In genomic region chr1:169486281-169486904, GRCh38 we compare ENCODE assay signal across 8 cellular contexts. TPM values are rescaled to one million over a fixed set of nuclear protein-coding genes. Genes with fewer than 3 reads are reported as not detected.
DNase-seq lines count a peak whose midpoint lies in the region; ATAC-seq lines count a peak whose summit lies in the region.

No MANE protein-coding gene starts in this region.

- H3K27ac ChIP-seq in mucosa of rectum (ENCODE audit: low read depth in 2 of 2, low read length in 2 of 2), result peak overlapping the region; percentile 94

- peaks cover 43% of the 10 kb centered on the region for H3K4me1 Mint-ChIP-seq in dendritic cell treated with granulocyte-macrophage colony-stimulating factor and Interleukin-4, amounts not matched to agents 40 ng/mL and 50 ng/mL, for 4 days (ENCODE audit: low read depth)

- peak overlapping the region; percentile 82 for H3K4me3 Mint-ChIP-seq in dendritic cell treated with granulocyte-macrophage colony-stimulating factor and Interleukin-4, amounts not matched to agents 40 ng/mL and 50 ng/mL, for 4 days

- H3K4me1 ChIP-seq in mucosa of rectum (ENCODE audit: control insufficient read depth in 2 of 2, insufficient read depth in 2 of 2, low read length in 2 of 2), result peaks cover 17 to 30% of the 10 kb centered on the region in 2 donors

- peak overlapping the region; percentile 83 to 86 for H3K9ac ChIP-seq in mucosa of rectum (ENCODE audit: low read depth in 1 of 2, low read length in 2 of 2)

- peak; percentile 82 for DNase-seq in DMS153 treated with DMSO at 0.1 percent for 48 hours (lab: John Stamatoyannopoulos, UW; ENCODE audit: unreplicated experiment)
- no peak for DNase-seq in DMS153 (lab: John Stamatoyannopoulos, UW)
- peak; percentile 43 for DNase-seq in NCI-H69 (lab: John Stamatoyannopoulos, UW)
- no peak for DNase-seq in NCI-H1930 (lab: John Stamatoyannopoulos, UW)
- no peak for DNase-seq in mesenteric fat pad (ENCODE audit: low spot score)

- H3K27ac Mint-ChIP-seq in dendritic cell treated with granulocyte-macrophage colony-stimulating factor and Interleukin-4, amounts not matched to agents 40 ng/mL and 50 ng/mL, for 4 days, result peak overlapping the region; percentile 78

- H3K27me3 Mint-ChIP-seq in dendritic cell treated with granulocyte-macrophage colony-stimulating factor and Interleukin-4, amounts not matched to agents 40 ng/mL and 50 ng/mL, for 4 days, result no peaks in the 10 kb centered on the region

- intact Hi-C loops in dendritic cell treated with granulocyte-macrophage colony-stimulating factor and Interleukin-4, amounts not matched to agents 40 ng/mL and 50 ng/mL, for 4 days (cut with micrococcal nuclease), result loop anchor here (5.0 to 10.0 kb wide), 6 partner anchors 61 to 1998 kb away; partner anchors contain the start of genes BLZF1, NME7, PRRC2C and SCYL3

- no peaks in the 10 kb centered on the region for H3K27me3 ChIP-seq in mucosa of rectum (ENCODE audit: control insufficient read depth in 2 of 2, insufficient read depth in 2 of 2, low read length in 2 of 2)

- no peaks in the 10 kb centered on the region for H3K36me3 Mint-ChIP-seq in dendritic cell treated with granulocyte-macrophage colony-stimulating factor and Interleukin-4, amounts not matched to agents 40 ng/mL and 50 ng/mL, for 4 days (ENCODE audit: low read depth)

- ATAC-seq in GM21526 (IDR thresholded peaks at IDR 0.05; ENCODE audit: low FRiP score, unreplicated experiment), result no peak

- no peaks in the 10 kb centered on the region for H3K9me3 ChIP-seq in mucosa of rectum (ENCODE audit: control insufficient read depth in 2 of 2, low read length in 2 of 2)

- H3K4me3 ChIP-seq in mucosa of rectum (ENCODE audit: low read length in 2 of 2), result peak overlapping the region; percentile 78 to 87

- no peaks in the 10 kb centered on the region for H3K36me3 ChIP-seq in mucosa of rectum (ENCODE audit: control insufficient read depth in 2 of 2, insufficient read depth in 2 of 2, low read length in 2 of 2)

- no peaks in the 10 kb centered on the region for H3K9me3 Mint-ChIP-seq in dendritic cell treated with granulocyte-macrophage colony-stimulating factor and Interleukin-4, amounts not matched to agents 40 ng/mL and 50 ng/mL, for 4 days

RNA-seq across cellular contexts. Expression of gene SLC19A2, which starts 0.6 kb away (rescaled TPM):
- 53.9 TPM for total RNA-seq in mesenteric fat pad

RNA-seq across cellular contexts. Expression of gene CCDC181, which starts 59.1 kb away (rescaled TPM):
- total RNA-seq in mesenteric fat pad, result 0.58 TPM

Comparison
In these comparisons a context has a peak if more than half of its experiments do, and no peak if none do; other contexts are left out.
1. DNase-seq: peak in DMS153 treated with DMSO at 0.1 percent for 48 hours (single experiment) and NCI-H69 (single experiment); none in DMS153 (single experiment), NCI-H1930 (0 of 2) and mesenteric fat pad (single experiment).